Comparison of ENCODE assay signal across 11 cellular contexts in the genomic region with DNA sequence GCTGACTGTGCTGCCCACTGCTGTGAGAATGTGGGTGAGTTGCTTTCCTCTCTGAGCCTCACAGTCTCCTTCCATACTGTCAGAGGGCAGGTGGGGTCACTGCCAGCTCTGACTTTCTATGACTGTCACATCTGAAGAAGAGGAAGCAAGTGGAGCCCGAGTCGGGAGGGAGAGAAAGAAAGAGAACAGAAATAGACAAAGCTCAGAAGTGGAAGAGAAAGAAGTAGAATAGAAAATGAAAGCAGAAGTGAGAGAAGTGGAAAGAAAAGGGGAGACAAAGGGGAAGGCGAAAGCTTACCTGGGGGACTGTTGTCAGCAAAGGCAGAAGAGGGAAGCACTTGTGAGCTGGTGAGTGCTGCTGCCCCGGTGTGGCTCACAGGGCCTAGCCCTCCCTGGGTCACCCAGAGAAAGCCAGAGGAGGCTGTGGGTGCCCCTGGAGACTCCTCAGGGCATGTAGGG. TPM values are rescaled to one million over a fixed set of nuclear protein-coding genes. Genes with fewer than 3 reads are reported as not detected.
DNase-seq lines count a peak whose midpoint lies in the region; ATAC-seq and TF ChIP-seq lines count a peak whose summit lies in the region.
"Had no signal": no experiment of that assay in that cellular context is flagged by ENCODE, and none has a peak within 500 bp of the region (broad histone marks: within the 10 kb centered on the region; RNA-seq: fewer than 3 reads in every experiment).

No MANE protein-coding gene starts in this region.

- no peaks in the 10 kb centered on the region for H3K79me1 ChIP-seq in mesendoderm (ENCODE audit: low read length)

- H3K36me3 ChIP-seq in MM.1S (replicated peaks; ENCODE audit: insufficient read depth, low read length) (no peaks in the 10 kb centered on the region), neural progenitor cell (no peaks in the 10 kb centered on the region), mesendoderm (ENCODE audit: control insufficient read depth, insufficient read depth, low read length) (no peaks in the 10 kb centered on the region)
- H3K36me3 ChIP-seq: heart right ventricle had no signal

- peak overlapping the region; percentile 28 for H3K4me3 Mint-ChIP-seq in activated CD4-positive, alpha-beta T cell treated with anti-CD3 and anti-CD28 coated beads, Interleukin-2, amount 10 ng/mL, durations not matched to agents 7 days and 5 days
- no peak overlapping the region for H3K4me3 Mint-ChIP-seq in stimulated activated effector memory CD8-positive, alpha-beta T cell treated with anti-CD3 and anti-CD28 coated beads, Interleukin-12 subunit alpha, Interleukin-12 subunit beta, amount 100 ng/mL, for 72 hours
- no peak overlapping the region for H3K4me3 Mint-ChIP-seq in CD4-positive, alpha-beta T cell
- H3K4me3 Mint-ChIP-seq in neural progenitor cell = no peak overlapping the region
- H3K4me3 Mint-ChIP-seq: activated naive CD8-positive, alpha-beta T cell had no signal

- H3K9me2 ChIP-seq in MM.1S (replicated peaks; ENCODE audit: insufficient read depth, low read length) = no peaks in the 10 kb centered on the region

- no peak overlapping the region for H4K5ac ChIP-seq in mesendoderm (ENCODE audit: low read length)

- H3K4me1 ChIP-seq in MM.1S (ENCODE audit: low read length) (peaks cover 25% of the 10 kb centered on the region), neural progenitor cell (no peaks in the 10 kb centered on the region), mesendoderm (ENCODE audit: control insufficient read depth, low read depth, low read length) (no peaks in the 10 kb centered on the region)

- peak overlapping the region; percentile 48 for H3K4me2 ChIP-seq in MM.1S (ENCODE audit: low read depth, low read length)
- H3K4me2 ChIP-seq in neural progenitor cell = no peak overlapping the region
- no peak overlapping the region for H3K4me2 ChIP-seq in mesendoderm (ENCODE audit: low read length)

- POLR2A ChIA-PET in activated CD4-positive, alpha-beta T cell treated with anti-CD3 and anti-CD28 coated beads, Interleukin-2, amount 10 ng/mL, durations not matched to agents 7 days and 5 days (lab: Charles Lee) = interaction anchor here (0.5 to 0.6 kb wide), 2 partner anchors 12 to 56 kb away, joined by 3 read pairs; no protein-coding TSS in a partner anchor
- POLR2A ChIA-PET in CD4-positive, alpha-beta T cell (lab: Charles Lee) = no interaction called here

- no peak overlapping the region for H3K4ac ChIP-seq in mesendoderm (ENCODE audit: low read depth, low read length)

- H3K4me3 ChIP-seq in MM.1S (ENCODE audit: low read length) = no peak overlapping the region
- H3K4me3 ChIP-seq in neural progenitor cell = no peak overlapping the region
- no peak overlapping the region for H3K4me3 ChIP-seq in mesendoderm (ENCODE audit: low read length)
- H3K4me3 ChIP-seq: heart right ventricle had no signal

- H3K79me2 ChIP-seq in MM.1S (ENCODE audit: low read length) (no peaks in the 10 kb centered on the region), neural progenitor cell (ENCODE audit: low read depth) (no peaks in the 10 kb centered on the region), mesendoderm (ENCODE audit: control insufficient read depth, insufficient read depth, low read length) (no peaks in the 10 kb centered on the region)

- H3K56ac ChIP-seq in mesendoderm (ENCODE audit: low read length) = no peak overlapping the region

- H3K9ac ChIP-seq in MM.1S (ENCODE audit: low read length) (peak overlapping the region; percentile 42; the same call in 1 of the 2 replicates), neural progenitor cell (no peak overlapping the region), mesendoderm (ENCODE audit: low read length) (no peak overlapping the region)

- no peak overlapping the region for H3K23ac ChIP-seq in mesendoderm (ENCODE audit: low read length)

- no peak overlapping the region for H2BK5ac ChIP-seq in mesendoderm (ENCODE audit: low read length)

- H2BK120ac ChIP-seq in mesendoderm (ENCODE audit: low read depth, low read length) = no peak overlapping the region

- peaks cover 11% of the 10 kb centered on the region for H3K27me3 Mint-ChIP-seq in activated CD4-positive, alpha-beta T cell treated with anti-CD3 and anti-CD28 coated beads, Interleukin-2, amount 10 ng/mL, durations not matched to agents 7 days and 5 days
- H3K27me3 Mint-ChIP-seq in CD4-positive, alpha-beta T cell = no peaks in the 10 kb centered on the region
- H3K27me3 Mint-ChIP-seq in neural progenitor cell (ENCODE audit: insufficient read depth, low read depth) = no peaks in the 10 kb centered on the region
- H3K27me3 Mint-ChIP-seq: activated naive CD8-positive, alpha-beta T cell had no signal

- peak overlapping the region; percentile 85 for H3K27ac Mint-ChIP-seq in activated CD4-positive, alpha-beta T cell treated with anti-CD3 and anti-CD28 coated beads, Interleukin-2, amount 10 ng/mL, durations not matched to agents 7 days and 5 days
- H3K27ac Mint-ChIP-seq in stimulated activated effector memory CD8-positive, alpha-beta T cell treated with anti-CD3 and anti-CD28 coated beads, Interleukin-12 subunit alpha, Interleukin-12 subunit beta, amount 100 ng/mL, for 72 hours = no peak overlapping the region
- H3K27ac Mint-ChIP-seq in CD4-positive, alpha-beta T cell = no peak overlapping the region
- no peak overlapping the region for H3K27ac Mint-ChIP-seq in neural progenitor cell
- H3K27ac Mint-ChIP-seq: activated naive CD8-positive, alpha-beta T cell had no signal

- H2BK15ac ChIP-seq in mesendoderm (replicated peaks; ENCODE audit: low read depth) = no peak overlapping the region

- H3K18ac ChIP-seq in mesendoderm (ENCODE audit: low read length) = no peak overlapping the region

- peak; percentile 20; the same call in 1 of the 2 replicates for TF ChIP-seq CTCF in MM.1S (IDR thresholded peaks at IDR 0.05; ENCODE audit: low read length)
- TF ChIP-seq CTCF in CD4-positive, alpha-beta T cell (IDR thresholded peaks at IDR 0.05) = no peak
- TF ChIP-seq CTCF in neural progenitor cell (IDR thresholded peaks at IDR 0.05) = no peak

- no peak overlapping the region for H4K8ac ChIP-seq in mesendoderm (ENCODE audit: low read depth, low read length)

- DNase-seq in activated CD4-positive, alpha-beta T cell treated with anti-CD3 and anti-CD28 coated beads, Interleukin-2, amount 10 ng/mL, durations not matched to agents 7 days and 5 days = peak; percentile 32
- DNase-seq in activated CD4-positive, alpha-beta T cell treated with anti-CD3 and anti-CD28 coated beads for 1 hour = no peak
- DNase-seq in MM.1S (peak; percentile 80), neural progenitor cell (ENCODE audit: low spot score) (no peak), mesendoderm (no peak)
- no peak for DNase-seq in stimulated activated effector memory CD8-positive, alpha-beta T cell treated with anti-CD3 and anti-CD28 coated beads, Interleukin-12 subunit alpha, Interleukin-12 subunit beta, amount 100 ng/mL, for 72 hours (ENCODE audit: low spot score in 2 of 2)
- no peak for DNase-seq in CD4-positive, alpha-beta T cell
- DNase-seq: heart right ventricle had no signal

- H3K27me3 ChIP-seq in MM.1S (replicated peaks; ENCODE audit: insufficient read depth, low read length) (no peaks in the 10 kb centered on the region), neural progenitor cell (no peaks in the 10 kb centered on the region), mesendoderm (ENCODE audit: insufficient read depth, low read length, poor library complexity) (no peaks in the 10 kb centered on the region)
- no peaks in the 10 kb centered on the region for H3K27me3 ChIP-seq in CD4-positive, alpha-beta T cell (ENCODE audit: control insufficient read depth, insufficient read depth, low read length)

- H3K9me3 ChIP-seq in MM.1S (replicated peaks; ENCODE audit: insufficient read depth, low read length) = no peaks in the 10 kb centered on the region
- H3K9me3 ChIP-seq in CD4-positive, alpha-beta T cell (ENCODE audit: control insufficient read depth, low read length) = no peaks in the 10 kb centered on the region
- H3K9me3 ChIP-seq in neural progenitor cell (ENCODE audit: low read depth) = no peaks in the 10 kb centered on the region
- H3K9me3 ChIP-seq: heart right ventricle had no signal

- H3K27ac ChIP-seq in MM.1S (ENCODE audit: low read length) = peak overlapping the region; percentile 83
- H3K27ac ChIP-seq in CD4-positive, alpha-beta T cell (ENCODE audit: low read depth, low read length) = no peak overlapping the region
- H3K27ac ChIP-seq in neural progenitor cell = no peak overlapping the region
- no peak overlapping the region for H3K27ac ChIP-seq in mesendoderm (ENCODE audit: low read depth, low read length)
- H3K27ac ChIP-seq: heart right ventricle had no signal

- H2AFZ ChIP-seq in MM.1S (ENCODE audit: low read length) = peak overlapping the region; percentile 73
- no peak overlapping the region for H2AFZ ChIP-seq in neural progenitor cell (replicated peaks)

- peaks cover 8% of the 10 kb centered on the region for H3K36me3 Mint-ChIP-seq in activated CD4-positive, alpha-beta T cell treated with anti-CD3 and anti-CD28 coated beads, Interleukin-2, amount 10 ng/mL, durations not matched to agents 7 days and 5 days (ENCODE audit: low read depth)
- no peaks in the 10 kb centered on the region for H3K36me3 Mint-ChIP-seq in stimulated activated effector memory CD8-positive, alpha-beta T cell treated with anti-CD3 and anti-CD28 coated beads, Interleukin-12 subunit alpha, Interleukin-12 subunit beta, amount 100 ng/mL, for 72 hours
- H3K36me3 Mint-ChIP-seq in CD4-positive, alpha-beta T cell (ENCODE audit: low read depth) = no peaks in the 10 kb centered on the region
- no peaks in the 10 kb centered on the region for H3K36me3 Mint-ChIP-seq in neural progenitor cell
- H3K36me3 Mint-ChIP-seq: activated naive CD8-positive, alpha-beta T cell had no signal

- CTCF ChIA-PET in activated CD4-positive, alpha-beta T cell treated with anti-CD3 and anti-CD28 coated beads, Interleukin-2, amount 10 ng/mL, durations not matched to agents 7 days and 5 days (lab: Charles Lee) = interaction anchor here (1.2 kb wide), 2 partner anchors 9 to 58 kb away, joined by 3 to 5 read pairs; no protein-coding TSS in a partner anchor
- CTCF ChIA-PET in CD4-positive, alpha-beta T cell (lab: Charles Lee) = no interaction called here

- H3F3A ChIP-seq in MM.1S (ENCODE audit: insufficient read depth, low read length) = peaks cover 15% of the 10 kb centered on the region
- H3F3A ChIP-seq in neural progenitor cell (ENCODE audit: low read depth) = no peaks in the 10 kb centered on the region

- WGBS in mesendoderm (ENCODE audit: extremely low coverage, insufficient coverage, low lambda C conversion rate) = no CpG with 5 or more reads among the region's 4 CpGs

- H4K20me1 ChIP-seq in MM.1S (ENCODE audit: insufficient read depth, low read length) (no peaks in the 10 kb centered on the region), neural progenitor cell (ENCODE audit: low read depth) (peaks cover 5% of the 10 kb centered on the region)

- peak; percentile 95 for ATAC-seq in HG02623 (IDR thresholded peaks at IDR 0.05; ENCODE audit: unreplicated experiment)
- ATAC-seq in stimulated activated effector memory CD8-positive, alpha-beta T cell treated with anti-CD3 and anti-CD28 coated beads, Interleukin-12 subunit alpha, Interleukin-12 subunit beta, amount 100 ng/mL, for 72 hours = peak; percentile 33
- ATAC-seq in CD4-positive, alpha-beta T cell (ENCODE audit: poor library complexity) = no peak

- H3K9me3 Mint-ChIP-seq in activated CD4-positive, alpha-beta T cell treated with anti-CD3 and anti-CD28 coated beads, Interleukin-2, amount 10 ng/mL, durations not matched to agents 7 days and 5 days = peaks cover 3% of the 10 kb centered on the region
- H3K9me3 Mint-ChIP-seq in stimulated activated effector memory CD8-positive, alpha-beta T cell treated with anti-CD3 and anti-CD28 coated beads, Interleukin-12 subunit alpha, Interleukin-12 subunit beta, amount 100 ng/mL, for 72 hours = peaks cover 4% of the 10 kb centered on the region
- no peaks in the 10 kb centered on the region for H3K9me3 Mint-ChIP-seq in CD4-positive, alpha-beta T cell
- no peaks in the 10 kb centered on the region for H3K9me3 Mint-ChIP-seq in neural progenitor cell

- H3K4me1 Mint-ChIP-seq in activated CD4-positive, alpha-beta T cell treated with anti-CD3 and anti-CD28 coated beads, Interleukin-2, amount 10 ng/mL, durations not matched to agents 7 days and 5 days = peaks cover 19% of the 10 kb centered on the region
- peaks cover 7% of the 10 kb centered on the region for H3K4me1 Mint-ChIP-seq in stimulated activated effector memory CD8-positive, alpha-beta T cell treated with anti-CD3 and anti-CD28 coated beads, Interleukin-12 subunit alpha, Interleukin-12 subunit beta, amount 100 ng/mL, for 72 hours
- no peaks in the 10 kb centered on the region for H3K4me1 Mint-ChIP-seq in CD4-positive, alpha-beta T cell (ENCODE audit: low read depth)
- peaks cover 21% of the 10 kb centered on the region for H3K4me1 Mint-ChIP-seq in neural progenitor cell

- intact Hi-C loops in CD4-positive, alpha-beta T cell (cut with DNase I, micrococcal nuclease) = no loop called here

- no peak overlapping the region for H2AK5ac ChIP-seq in mesendoderm (ENCODE audit: low read length)

RNA-seq across cellular contexts. Expression of a gene that starts 57.9 kb away (rescaled TPM):
- total RNA-seq in activated CD4-positive, alpha-beta T cell treated with anti-CD3 and anti-CD28 coated beads, Interleukin-2, amount 10 ng/mL, durations not matched to agents 7 days and 5 days = 1 to 10 TPM; 1.2 to 1.8 TPM
- total RNA-seq in CD4-positive, alpha-beta T cell = under 1 TPM; 0.08 to 0.49 TPM
- 8.8 and 9.1 TPM in 2 replicates for total RNA-seq in neural progenitor cell (ENCODE audit: low replicate concordance)
- 2.8 TPM for polyA plus RNA-seq in mesendoderm (2013, experiment 1 of 2)
- 2.8 TPM for polyA plus RNA-seq in mesendoderm (2013, experiment 2 of 2)
- total RNA-seq: MCF 10A had no signal

Comparison
In these comparisons a context has a peak if more than half of its experiments do, and no peak if none do; other contexts are left out.
1. DNase-seq: peak in activated CD4-positive, alpha-beta T cell treated with anti-CD3 and anti-CD28 coated beads, Interleukin-2, amount 10 ng/mL, durations not matched to agents 7 days and 5 days (single experiment) and MM.1S (single experiment); none in activated CD4-positive, alpha-beta T cell treated with anti-CD3 and anti-CD28 coated beads for 1 hour (single experiment), stimulated activated effector memory CD8-positive, alpha-beta T cell treated with anti-CD3 and anti-CD28 coated beads, Interleukin-12 subunit alpha, Interleukin-12 subunit beta, amount 100 ng/mL, for 72 hours (0 of 2), CD4-positive, alpha-beta T cell (0 of 10), neural progenitor cell (single experiment) and mesendoderm (single experiment).